Comparison of ENCODE assay signal across 3 cellular contexts in the genomic region with DNA sequence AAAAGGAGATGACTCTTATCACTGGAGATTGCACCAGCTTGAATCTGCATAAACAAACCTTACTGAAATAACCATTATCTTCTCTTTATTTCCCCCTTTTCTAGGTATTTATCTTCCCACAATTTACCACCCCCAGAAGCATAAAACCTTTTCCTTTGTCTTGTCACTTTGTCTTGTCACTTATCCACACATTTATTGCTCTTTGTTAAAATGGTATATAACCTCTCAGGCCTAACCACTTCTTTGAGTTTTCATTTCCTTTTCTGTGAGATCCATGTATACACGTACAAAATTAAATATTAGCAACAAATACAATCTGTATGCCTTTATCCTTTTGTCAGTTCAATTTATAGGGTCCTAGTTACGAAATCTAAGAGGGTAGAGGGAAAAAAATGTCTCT.
"Had no signal": no experiment of that assay in that cellular context is flagged by ENCODE, and none has a peak within 500 bp of the region (broad histone marks: within the 10 kb centered on the region; RNA-seq: fewer than 3 reads in every experiment).

No MANE protein-coding gene starts in this region.

- DNase-seq: GDM1, GF-D8 had no signal

- H3K4me3 ChIP-seq: GM12878 had no signal
